ENCODE assay signal across 9 cellular contexts in the genomic region with DNA sequence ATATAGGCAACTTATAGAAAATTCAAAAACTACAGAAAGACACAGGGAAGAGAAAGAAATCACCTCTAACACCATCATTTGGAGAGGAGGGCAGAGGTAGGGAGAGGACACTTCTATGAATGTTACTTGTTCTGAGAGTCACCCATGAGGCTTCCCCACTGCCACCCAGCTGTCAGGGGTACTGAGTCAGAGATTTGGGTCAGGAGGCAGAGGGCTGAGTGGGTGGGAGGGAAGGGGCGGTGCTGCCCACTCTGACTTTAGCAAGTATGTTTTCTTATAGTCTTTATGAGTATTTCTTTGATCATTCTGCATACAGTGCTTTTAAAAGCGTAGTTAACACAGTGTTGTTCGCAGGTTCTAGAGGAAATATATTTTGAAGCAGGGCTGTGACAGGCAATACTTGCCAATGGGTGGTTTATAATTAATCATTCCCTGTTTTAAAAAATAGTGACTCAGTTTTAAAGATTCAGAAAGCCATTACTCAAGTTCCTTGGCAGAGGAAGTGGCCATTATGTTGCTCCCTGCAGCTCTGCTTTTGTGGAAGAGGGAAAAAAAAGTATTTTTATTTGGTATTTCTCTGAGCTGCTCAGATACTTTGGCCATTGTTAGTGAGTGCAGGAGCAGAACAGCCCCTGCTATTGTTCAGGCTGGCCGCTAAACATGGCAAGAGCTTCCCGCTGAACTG. TPM values are rescaled to one million over a fixed set of nuclear protein-coding genes. Genes with fewer than 3 reads are reported as not detected.
DNase-seq lines count a peak whose midpoint lies in the region; TF ChIP-seq lines count a peak whose summit lies in the region.
"Had no signal": no experiment of that assay in that cellular context is flagged by ENCODE, and none has a peak within 500 bp of the region (broad histone marks: within the 10 kb centered on the region; RNA-seq: fewer than 3 reads in every experiment).

No MANE protein-coding gene starts in this region.

- intact Hi-C loops in sigmoid colon (cut with DNase I) = no loop called here

- H3K4me3 ChIP-seq in SK-N-MC = no peak overlapping the region
- H3K4me3 ChIP-seq in sigmoid colon = no peak overlapping the region

- peak; percentile 57 for DNase-seq in Daoy (ENCODE audit: low read depth)
- no peak for DNase-seq in SK-N-MC (ENCODE audit: low read depth, low spot score)
- DNase-seq in fibroblast of peridontal ligament (ENCODE audit: extremely low read depth) = peak; percentile 73
- DNase-seq in sigmoid colon = no peak
- DNase-seq in activated gamma-delta T cell treated with Interleukin-2 at 50 U/mL for 16 hours = no peak
- DNase-seq in NCI-H510A treated with DMSO at 0.1 percent for 48 hours (lab: John Stamatoyannopoulos, UW) = no peak
- no peak for DNase-seq in MV-4-11 (lab: John Stamatoyannopoulos, UW)
- DNase-seq in HPDE6-E6E7 (ENCODE audit: extremely low spot score) = no peak
- DNase-seq: activated naive CD8-positive, alpha-beta T cell treated with anti-CD3 and anti-CD28 coated beads, Interleukin-2, amount 10 ng/mL, durations not matched to agents 7 days and 5 days had no signal

- TF ChIP-seq POLR2A in sigmoid colon (IDR thresholded peaks at IDR 0.05) = no peak

- 63 to 77% methylated on average over 5 of the region's 5 CpGs for WGBS in sigmoid colon, 2 donors

- TF ChIP-seq EP300 in sigmoid colon (IDR thresholded peaks at IDR 0.05) = no peak

- peaks cover 0 to 97% (median 85%) of the 10 kb centered on the region in 4 donors for H3K4me1 ChIP-seq in sigmoid colon

- H3K27me3 ChIP-seq in sigmoid colon = no peaks in the 10 kb centered on the region

- no peak overlapping the region for H3K9ac ChIP-seq in SK-N-MC (ENCODE audit: insufficient read length)

- H3K27ac ChIP-seq in SK-N-MC = 0 out of 2 replicates have a peak overlapping the region, but pooled peaks have one; percentile 3
- H3K27ac ChIP-seq in sigmoid colon = peak overlapping the region; percentile 93 to 99 (median 98)

- TF ChIP-seq CTCF in sigmoid colon (IDR thresholded peaks at IDR 0.05) = no peak

- H3K9me3 ChIP-seq in SK-N-MC (ENCODE audit: low read depth, low read length) (no peaks in the 10 kb centered on the region), sigmoid colon (no peaks in the 10 kb centered on the region)

- H3K36me3 ChIP-seq in SK-N-MC (ENCODE audit: insufficient read depth, low read length) = no peaks in the 10 kb centered on the region
- H3K36me3 ChIP-seq in sigmoid colon = no peaks in the 10 kb centered on the region

RNA-seq across cellular contexts. Expression of gene IL6R, which starts 18.3 kb away (rescaled TPM):
- total RNA-seq in Daoy (2014; rRNA removed; shearing (Covaris generic)) = 0.80 and 6.4 TPM in 2 replicates
- total RNA-seq in sigmoid colon = 10 to 100 TPM; 22.9 to 40.2 (median 36.6) TPM
- 10 to 100 TPM in 1 of 3 donors, 1 to 10 TPM in 2; 3.0 to 18.4 (median 7.6) TPM for polyA plus RNA-seq in sigmoid colon

Comparison
In these comparisons a context has a peak if more than half of its experiments do, and no peak if none do; other contexts are left out.
1. DNase-seq: peak in Daoy (single experiment) and fibroblast of peridontal ligament (single experiment); none in SK-N-MC (single experiment), sigmoid colon (single experiment), activated gamma-delta T cell treated with Interleukin-2 at 50 U/mL for 16 hours (single experiment), NCI-H510A treated with DMSO at 0.1 percent for 48 hours (single experiment), MV-4-11 (single experiment) and HPDE6-E6E7 (single experiment).